In genomic region chr9:107942870-107943269, GRCh38 we compare ENCODE assay signal across 1 cellular context.
TF ChIP-seq lines count a peak whose summit lies in the region.

No MANE protein-coding gene starts in this region.

TF ChIP-seq in GM12878, 131 proteins besides CTCF, POLR2A, EP300 and RAD21:
- peak; percentile 44 for TF ChIP-seq SIX5 (IDR thresholded peaks at IDR 0.05; ENCODE audit: low read depth, low read length, severe bottlenecking)
- no peak for TF ChIP-seq E4F1 (IDR thresholded peaks at IDR 0.05; ENCODE audit: borderline replicate concordance, partially characterized antibody)
